In the genomic region with DNA sequence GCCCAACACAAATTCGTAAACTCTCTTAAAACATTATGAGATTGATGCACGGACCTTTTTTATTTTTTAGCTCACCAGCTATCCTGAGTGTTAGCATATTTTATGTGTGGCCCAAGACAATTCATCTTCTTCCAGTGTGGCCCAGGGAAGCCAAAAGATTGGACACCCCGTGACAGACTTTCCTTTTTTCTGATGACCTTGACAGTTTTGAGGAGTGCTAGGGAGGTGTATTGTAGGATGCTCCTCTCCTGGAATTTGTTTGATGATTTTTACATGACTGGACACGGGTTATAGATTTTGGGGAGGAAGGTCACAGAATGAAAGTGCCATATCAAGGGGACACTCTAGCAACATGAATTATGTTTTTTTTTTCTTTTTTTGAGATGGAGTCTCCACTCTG, we compare ENCODE assay signal across 24 cellular contexts.
DNase-seq lines count a peak whose midpoint lies in the region; ATAC-seq, FAIRE-seq and TF ChIP-seq lines count a peak whose summit lies in the region.
"Had no signal": no experiment of that assay in that cellular context is flagged by ENCODE, and none has a peak within 500 bp of the region (broad histone marks: within the 10 kb centered on the region; RNA-seq: fewer than 3 reads in every experiment).

No MANE protein-coding gene starts in this region.

- CTCF ChIA-PET in HepG2 (lab: Yijun Ruan, JAX; ENCODE audit: low intra/inter-chr PET ratio, low total read pairs) (no interaction called here), K562 (lab: Yijun Ruan, JAX; ENCODE audit: low intra/inter-chr PET ratio) (no interaction called here)

- intact Hi-C loops in HepG2 (cut with micrococcal nuclease; ENCODE audit: unreplicated experiment), result no loop called here
- intact Hi-C loops in right lobe of liver (cut with DNase I), result no loop called here
- intact Hi-C loops in K562 (cut with micrococcal nuclease), result no loop called here
- intact Hi-C loops in left ventricle myocardium superior (cut with micrococcal nuclease), result no loop called here
- intact Hi-C loops in heart right ventricle (cut with DNase I), result no loop called here

- no peak overlapping the region for H2AFZ ChIP-seq in HepG2 (ENCODE audit: low read length)
- no peak overlapping the region for H2AFZ ChIP-seq in K562 (ENCODE audit: low read depth, low read length)

- WGBS in HepG2 (ENCODE audit: low lambda C conversion rate), result 89% methylated on average over 4 of the region's 4 CpGs
- 66% methylated on average over 4 of the region's 4 CpGs for WGBS in right lobe of liver (ENCODE audit: insufficient coverage, low coverage, low lambda C conversion rate, missing lambda C conversion rate)
- WGBS in K562 (ENCODE audit: insufficient coverage, low coverage, missing lambda C conversion rate), result 12% methylated on average over 4 of the region's 4 CpGs
- 76 to 90% methylated on average over 4 of the region's 4 CpGs for WGBS in heart right ventricle, 2 donors

- H3K27ac ChIP-seq in HepG2 (ENCODE audit: extremely low read length, insufficient read depth, low read length) (no peak overlapping the region), right lobe of liver (no peak overlapping the region), K562 (ENCODE audit: extremely low read depth, low read depth, low read length) (no peak overlapping the region), heart right ventricle (no peak overlapping the region)
- H3K27ac ChIP-seq: 22Rv1, BLaER1 had no signal

- H3K79me2 ChIP-seq in HepG2 (ENCODE audit: insufficient read depth, low read length) (no peaks in the 10 kb centered on the region), K562 (ENCODE audit: control insufficient read depth, insufficient read depth, low read length) (no peaks in the 10 kb centered on the region)

- TF ChIP-seq EP300 in HepG2 (IDR thresholded peaks at IDR 0.05; ENCODE audit: low read depth in 2 of 2, low read length in 2 of 2), result no peak
- TF ChIP-seq EP300 in HepG2 (CRISPR knock-in tag; IDR thresholded peaks at IDR 0.05; ENCODE audit: borderline replicate concordance), result no peak
- TF ChIP-seq EP300 in K562 (IDR thresholded peaks at IDR 0.05; ENCODE audit: low read length), result no peak

- H3K27me3 ChIP-seq in HepG2 (ENCODE audit: control insufficient read depth in 1 of 2, insufficient read depth in 2 of 2, low read length in 2 of 2) (no peaks in the 10 kb centered on the region), right lobe of liver (no peaks in the 10 kb centered on the region), K562 (ENCODE audit: control insufficient read depth in 2 of 2, insufficient read depth in 2 of 2, low read length in 2 of 2) (no peaks in the 10 kb centered on the region; a peak in 3 of 5 replicates), heart right ventricle (peaks cover 0 to 17% (median 0%) of the 10 kb centered on the region in 7 donors)
- H3K27me3 ChIP-seq: BE2C, BLaER1 had no signal

- H3K9me3 ChIP-seq in HepG2 (ENCODE audit: low read length), result no peaks in the 10 kb centered on the region
- H3K9me3 ChIP-seq in right lobe of liver, result no peaks in the 10 kb centered on the region
- H3K9me3 ChIP-seq in K562 (replicated peaks; ENCODE audit: control insufficient read depth, insufficient read depth, low read depth, low read length), result no peaks in the 10 kb centered on the region
- no peaks in the 10 kb centered on the region for H3K9me3 ChIP-seq in heart right ventricle
- H3K9me3 ChIP-seq: BE2C, BLaER1 had no signal

- H3K4me2 ChIP-seq in HepG2 (ENCODE audit: low read depth, low read length) (no peak overlapping the region), K562 (ENCODE audit: insufficient read depth, low read length) (no peak overlapping the region)
- H3K4me2 ChIP-seq: BLaER1 had no signal

- DNase-seq in HepG2 (ENCODE audit: low spot score), result no peak
- no peak for DNase-seq in right lobe of liver
- no peak for DNase-seq in K562 (ENCODE audit: extremely low read depth in 1 of 4, low spot score in 3 of 4)
- DNase-seq in left ventricle myocardium superior, result no peak
- DNase-seq in heart right ventricle, result no peak
- DNase-seq: ACHN; BE2C; C1 segment of cervical spinal cord; CD4-positive, alpha-beta memory T cell; CD4-positive, CD25-positive, alpha-beta regulatory T cell; CD8-positive, alpha-beta memory T cell; COR-L47; DMS 273 treated with DMSO at 0.1 percent for 48 hours; DMS153; DMS53; DMS79; DND-41; EL; GDM1 had no signal

- TF ChIP-seq CTCF in HepG2 (CRISPR knock-in tag; IDR thresholded peaks at IDR 0.05) (no peak), right lobe of liver (IDR thresholded peaks at IDR 0.05) (no peak), K562 (IDR thresholded peaks at IDR 0.05 in 2 of 3, conservative IDR thresholded peaks at IDR 0.05 in 1 of 3; ENCODE audit: insufficient read depth in 2 of 3, low read depth in 1 of 3, low read length in 3 of 3) (no peak), heart right ventricle (IDR thresholded peaks at IDR 0.05) (no peak)

- TF ChIP-seq POLR2A in HepG2 (IDR thresholded peaks at IDR 0.05; ENCODE audit: insufficient read depth in 1 of 2, low read depth in 2 of 2, low read length in 2 of 2), result no peak
- no peak for TF ChIP-seq POLR2A in right lobe of liver (IDR thresholded peaks at IDR 0.05)
- no peak for TF ChIP-seq POLR2A in K562 (conservative IDR thresholded peaks at IDR 0.05)

- H3K9ac ChIP-seq in HepG2 (ENCODE audit: insufficient read depth, low read depth, low read length), result no peak overlapping the region
- no peak overlapping the region for H3K9ac ChIP-seq in K562 (ENCODE audit: insufficient read depth in 1 of 2, low read depth in 2 of 2, low read length in 2 of 2)
- H3K9ac ChIP-seq: BLaER1 had no signal

- H3K36me3 ChIP-seq in HepG2 (replicated peaks in 1 of 2; ENCODE audit: control insufficient read depth in 1 of 2, insufficient read depth in 2 of 2, low read length in 2 of 2) (no peaks in the 10 kb centered on the region), right lobe of liver (no peaks in the 10 kb centered on the region), K562 (ENCODE audit: control insufficient read depth, insufficient read depth, low read length) (no peaks in the 10 kb centered on the region), heart right ventricle (no peaks in the 10 kb centered on the region)
- H3K36me3 ChIP-seq: BE2C, BLaER1 had no signal

- H3K9me1 ChIP-seq in K562 (ENCODE audit: control insufficient read depth, insufficient read depth, low read length), result no peaks in the 10 kb centered on the region

- ATAC-seq in HepG2 (no peak), right lobe of liver (no peak), K562 (no peak), left ventricle myocardium superior (no peak), heart right ventricle (no peak)
- ATAC-seq: GM12878 had no signal

- in situ Hi-C loops in HepG2 (cut with HindIII; ENCODE audit: extremely low pct_ligation_motif_present, low pct_unique_long_range_greater_than_20kb), result no loop called here
- in situ Hi-C loops in K562 (cut with MboI), result no loop called here

- no peak for FAIRE-seq in HepG2 (lab: Jason Lieb, UNC)
- FAIRE-seq in K562 (lab: Jason Lieb, UNC), result no peak
- FAIRE-seq: GM12878, GM12892, GM18507 had no signal

- no peak for TF ChIP-seq RAD21 in HepG2 (CRISPR knock-in tag; IDR thresholded peaks at IDR 0.05)
- TF ChIP-seq RAD21 in K562 (CRISPR knock-in tag; conservative IDR thresholded peaks at IDR 0.05 in 1 of 2, IDR thresholded peaks at IDR 0.05 in 1 of 2), result no peak

- POLR2A ChIA-PET in HepG2 (lab: Yijun Ruan, JAX) (no interaction called here), K562 (lab: Yijun Ruan, JAX) (interaction anchor here (1.2 kb wide), 1 partner anchor 12 kb away, joined by 3 read pairs; no protein-coding TSS in a partner anchor)

- H4K20me1 ChIP-seq in HepG2 (ENCODE audit: insufficient read depth, low read length) (no peaks in the 10 kb centered on the region), K562 (replicated peaks; ENCODE audit: control insufficient read depth, insufficient read depth, low read length) (no peaks in the 10 kb centered on the region)
- H4K20me1 ChIP-seq: BLaER1 had no signal

- H3K4me1 ChIP-seq in HepG2 (ENCODE audit: insufficient read depth, low read length) (no peaks in the 10 kb centered on the region), right lobe of liver (no peaks in the 10 kb centered on the region), K562 (replicated peaks in 1 of 2; ENCODE audit: control insufficient read depth in 2 of 2, insufficient read depth in 2 of 2, low read length in 2 of 2) (no peaks in the 10 kb centered on the region; a peak in 1 of 5 replicates), heart right ventricle (no peaks in the 10 kb centered on the region)
- H3K4me1 ChIP-seq: BE2C, BLaER1 had no signal

- H3K4me3 ChIP-seq in HepG2 (replicated peaks in 1 of 3; ENCODE audit: insufficient read depth in 1 of 3, low read depth in 2 of 3, low read length in 3 of 3), result no peak overlapping the region
- no peak overlapping the region for H3K4me3 ChIP-seq in right lobe of liver
- no peak overlapping the region for H3K4me3 ChIP-seq in K562
- no peak overlapping the region for H3K4me3 ChIP-seq in heart right ventricle
- H3K4me3 ChIP-seq: BLaER1, GM12878 had no signal

- BruUV-seq in HepG2 (replicated peaks; lab: Mats Ljungman, UMichigan) (no TSS peak), K562 (replicated peaks; lab: Mats Ljungman, UMichigan) (no TSS peak)

TF ChIP-seq in HepG2, 621 proteins besides CTCF, POLR2A, EP300 and RAD21:
- peak; percentile 23 to 49; a peak in 1 of 4 replicates for TF ChIP-seq MAFK (conservative IDR thresholded peaks at IDR 0.05 in 1 of 2, IDR thresholded peaks at IDR 0.05 in 1 of 2; ENCODE audit: low read length in 2 of 2)
- TF ChIP-seq ZIK1 (CRISPR knock-in tag; IDR thresholded peaks at IDR 0.05; ENCODE audit: borderline replicate concordance, low read depth), result no peak
- TF ChIP-seq MAFF (IDR thresholded peaks at IDR 0.05; ENCODE audit: low read depth, low read length), result peak; percentile 51; the same call in 1 of the 2 replicates

TF ChIP-seq in K562, 482 proteins besides CTCF, POLR2A, EP300 and RAD21:
- TF ChIP-seq MAFG (tag; conservative IDR thresholded peaks at IDR 0.05), result peak; percentile 43; the same call in 1 of the 2 replicates
- TF ChIP-seq ZNF121 (CRISPR knock-in tag; conservative IDR thresholded peaks at IDR 0.05), result no peak
- peak; percentile 67 for TF ChIP-seq ZNF316 (IDR thresholded peaks at IDR 0.05)
- TF ChIP-seq C11orf30 (IDR thresholded peaks at IDR 0.05; ENCODE audit: low read depth), result peak; percentile 43; the same call in 1 of the 2 replicates
